16 cellular contexts compared by ENCODE assay signal in genomic region chr14:68253381-68253780, GRCh38.
"Had no signal": no experiment of that assay in that cellular context is flagged by ENCODE, and none has a peak within 500 bp of the region (broad histone marks: within the 10 kb centered on the region; RNA-seq: fewer than 3 reads in every experiment).

No MANE protein-coding gene starts in this region.

- H3K4me3 ChIP-seq: body of pancreas, left lung, smooth muscle cell, transverse colon had no signal

- H3K27me3 ChIP-seq: body of pancreas, left lung, transverse colon had no signal

- H3K9ac ChIP-seq: SK-N-SH had no signal

- H3K9me3 Mint-ChIP-seq: activated naive CD4-positive, alpha-beta T cell treated with anti-CD3 and anti-CD28 coated beads, Interleukin-2, amount 50 U/mL, for 72 hours; activated T-cell treated with anti-CD3 and anti-CD28 coated beads, Interleukin-2, amount 50 U/mL, for 24 hours; stimulated activated effector memory CD8-positive, alpha-beta T cell treated with anti-CD3 and anti-CD28 coated beads, Interleukin-12 subunit alpha, Interleukin-12 subunit beta, amount 100 ng/mL, for 72 hours had no signal

- H3K27me3 Mint-ChIP-seq: activated T-cell treated with anti-CD3 and anti-CD28 coated beads, Interleukin-2, amount 50 U/mL, for 24 hours had no signal

- DNase-seq: activated effector memory CD4-positive, alpha-beta T cell treated with anti-CD3 and anti-CD28 coated beads, Interleukin-2, amount 50 U/mL, for 16 hours; activated T-cell treated with anti-CD3 and anti-CD28 coated beads, Interleukin-2, amount 50 U/mL, for 24 hours; amniotic stem cell; body of pancreas; dermis blood vessel endothelial cell; glutamatergic neuron; islet precursor cell; left lung; mesendoderm; SK-N-SH; transverse colon had no signal

- H3K27ac ChIP-seq: body of pancreas had no signal

- H3K4me2 ChIP-seq: SK-N-SH, smooth muscle cell had no signal

- H3K36me3 Mint-ChIP-seq: stimulated activated effector memory CD8-positive, alpha-beta T cell treated with anti-CD3 and anti-CD28 coated beads, Interleukin-12 subunit alpha, Interleukin-12 subunit beta, amount 100 ng/mL, for 72 hours had no signal

- H3K9me3 ChIP-seq: body of pancreas, left lung, SK-N-SH, transverse colon had no signal

- ATAC-seq: activated CD4-positive, CD25-positive, alpha-beta regulatory T cell treated with anti-CD3 and anti-CD28 coated beads, Interleukin-2, amount 50 U/mL, for 24 hours; activated naive CD4-positive, alpha-beta T cell treated with anti-CD3 and anti-CD28 coated beads, Interleukin-2, amount 50 U/mL, for 72 hours; body of pancreas; left lung; right cardiac atrium; stimulated activated effector memory CD8-positive, alpha-beta T cell treated with anti-CD3 and anti-CD28 coated beads, Interleukin-12 subunit alpha, Interleukin-12 subunit beta, amount 100 ng/mL, for 72 hours had no signal

- H3K27ac Mint-ChIP-seq: activated naive CD4-positive, alpha-beta T cell treated with anti-CD3 and anti-CD28 coated beads, Interleukin-2, amount 50 U/mL, for 72 hours; activated T-cell treated with anti-CD3 and anti-CD28 coated beads, Interleukin-2, amount 50 U/mL, for 24 hours; stimulated activated effector memory CD8-positive, alpha-beta T cell treated with anti-CD3 and anti-CD28 coated beads, Interleukin-12 subunit alpha, Interleukin-12 subunit beta, amount 100 ng/mL, for 72 hours had no signal

- H3K36me3 ChIP-seq: left lung, transverse colon had no signal

- H3K4me3 Mint-ChIP-seq: activated T-cell treated with anti-CD3 and anti-CD28 coated beads, Interleukin-2, amount 50 U/mL, for 24 hours; stimulated activated effector memory CD8-positive, alpha-beta T cell treated with anti-CD3 and anti-CD28 coated beads, Interleukin-12 subunit alpha, Interleukin-12 subunit beta, amount 100 ng/mL, for 72 hours had no signal
